ENCODE assay signal across 1 cellular context in the genomic region with DNA sequence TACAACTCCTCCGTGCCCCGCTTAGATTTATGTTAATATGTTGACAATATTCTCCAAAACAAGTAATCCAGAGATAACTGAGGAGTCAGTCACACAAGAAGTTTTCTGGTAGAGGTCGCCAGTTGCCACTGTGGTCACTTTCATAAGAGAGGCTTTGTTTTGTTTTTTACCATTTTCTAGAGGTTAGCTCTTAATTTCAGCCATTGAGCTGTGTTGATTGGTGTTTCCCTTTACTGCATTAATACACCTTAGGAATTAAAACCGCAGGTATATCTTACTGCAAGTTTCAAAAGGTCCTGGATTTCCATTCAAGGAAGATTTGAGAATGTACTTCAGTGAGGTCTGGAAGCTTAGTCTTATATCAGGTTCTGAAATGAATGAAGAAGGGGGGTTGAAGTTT.
TF ChIP-seq lines count a peak whose summit lies in the region.

No MANE protein-coding gene starts in this region.

TF ChIP-seq in HEK293, 187 proteins besides CTCF, POLR2A, EP300 and RAD21 (continued from another document):
- TF ChIP-seq, protein P1, sequence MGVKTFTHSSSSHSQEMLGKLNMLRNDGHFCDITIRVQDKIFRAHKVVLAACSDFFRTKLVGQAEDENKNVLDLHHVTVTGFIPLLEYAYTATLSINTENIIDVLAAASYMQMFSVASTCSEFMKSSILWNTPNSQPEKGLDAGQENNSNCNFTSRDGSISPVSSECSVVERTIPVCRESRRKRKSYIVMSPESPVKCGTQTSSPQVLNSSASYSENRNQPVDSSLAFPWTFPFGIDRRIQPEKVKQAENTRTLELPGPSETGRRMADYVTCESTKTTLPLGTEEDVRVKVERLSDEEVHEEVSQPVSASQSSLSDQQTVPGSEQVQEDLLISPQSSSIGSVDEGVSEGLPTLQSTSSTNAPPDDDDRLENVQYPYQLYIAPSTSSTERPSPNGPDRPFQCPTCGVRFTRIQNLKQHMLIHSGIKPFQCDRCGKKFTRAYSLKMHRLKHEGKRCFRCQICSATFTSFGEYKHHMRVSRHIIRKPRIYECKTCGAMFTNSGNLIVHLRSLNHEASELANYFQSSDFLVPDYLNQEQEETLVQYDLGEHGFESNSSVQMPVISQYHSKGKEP (tag by site-specific recombination; IDR thresholded peaks at IDR 0.05): no peak
- TF ChIP-seq ZNF433 (tag by site-specific recombination; IDR thresholded peaks at IDR 0.05; ENCODE audit: low read depth) (no peak), ZNF324 (tag by site-specific recombination; IDR thresholded peaks at IDR 0.05) (no peak), TRIM28 (IDR thresholded peaks at IDR 0.05; ENCODE audit: borderline replicate concordance, low read length) (no peak), HOXC10 (CRISPR knock-in tag; IDR thresholded peaks at IDR 0.05) (no peak), GLIS2 (tag by site-specific recombination; IDR thresholded peaks at IDR 0.05) (no peak), TCF7L2 (IDR thresholded peaks at IDR 0.05; ENCODE audit: borderline replicate concordance, low read depth, low read length) (no peak), ZNF549 (tag by site-specific recombination; IDR thresholded peaks at IDR 0.05) (no peak), ZNF48 (tag by site-specific recombination; IDR thresholded peaks at IDR 0.05) (no peak)
- TF ChIP-seq, protein P2, sequence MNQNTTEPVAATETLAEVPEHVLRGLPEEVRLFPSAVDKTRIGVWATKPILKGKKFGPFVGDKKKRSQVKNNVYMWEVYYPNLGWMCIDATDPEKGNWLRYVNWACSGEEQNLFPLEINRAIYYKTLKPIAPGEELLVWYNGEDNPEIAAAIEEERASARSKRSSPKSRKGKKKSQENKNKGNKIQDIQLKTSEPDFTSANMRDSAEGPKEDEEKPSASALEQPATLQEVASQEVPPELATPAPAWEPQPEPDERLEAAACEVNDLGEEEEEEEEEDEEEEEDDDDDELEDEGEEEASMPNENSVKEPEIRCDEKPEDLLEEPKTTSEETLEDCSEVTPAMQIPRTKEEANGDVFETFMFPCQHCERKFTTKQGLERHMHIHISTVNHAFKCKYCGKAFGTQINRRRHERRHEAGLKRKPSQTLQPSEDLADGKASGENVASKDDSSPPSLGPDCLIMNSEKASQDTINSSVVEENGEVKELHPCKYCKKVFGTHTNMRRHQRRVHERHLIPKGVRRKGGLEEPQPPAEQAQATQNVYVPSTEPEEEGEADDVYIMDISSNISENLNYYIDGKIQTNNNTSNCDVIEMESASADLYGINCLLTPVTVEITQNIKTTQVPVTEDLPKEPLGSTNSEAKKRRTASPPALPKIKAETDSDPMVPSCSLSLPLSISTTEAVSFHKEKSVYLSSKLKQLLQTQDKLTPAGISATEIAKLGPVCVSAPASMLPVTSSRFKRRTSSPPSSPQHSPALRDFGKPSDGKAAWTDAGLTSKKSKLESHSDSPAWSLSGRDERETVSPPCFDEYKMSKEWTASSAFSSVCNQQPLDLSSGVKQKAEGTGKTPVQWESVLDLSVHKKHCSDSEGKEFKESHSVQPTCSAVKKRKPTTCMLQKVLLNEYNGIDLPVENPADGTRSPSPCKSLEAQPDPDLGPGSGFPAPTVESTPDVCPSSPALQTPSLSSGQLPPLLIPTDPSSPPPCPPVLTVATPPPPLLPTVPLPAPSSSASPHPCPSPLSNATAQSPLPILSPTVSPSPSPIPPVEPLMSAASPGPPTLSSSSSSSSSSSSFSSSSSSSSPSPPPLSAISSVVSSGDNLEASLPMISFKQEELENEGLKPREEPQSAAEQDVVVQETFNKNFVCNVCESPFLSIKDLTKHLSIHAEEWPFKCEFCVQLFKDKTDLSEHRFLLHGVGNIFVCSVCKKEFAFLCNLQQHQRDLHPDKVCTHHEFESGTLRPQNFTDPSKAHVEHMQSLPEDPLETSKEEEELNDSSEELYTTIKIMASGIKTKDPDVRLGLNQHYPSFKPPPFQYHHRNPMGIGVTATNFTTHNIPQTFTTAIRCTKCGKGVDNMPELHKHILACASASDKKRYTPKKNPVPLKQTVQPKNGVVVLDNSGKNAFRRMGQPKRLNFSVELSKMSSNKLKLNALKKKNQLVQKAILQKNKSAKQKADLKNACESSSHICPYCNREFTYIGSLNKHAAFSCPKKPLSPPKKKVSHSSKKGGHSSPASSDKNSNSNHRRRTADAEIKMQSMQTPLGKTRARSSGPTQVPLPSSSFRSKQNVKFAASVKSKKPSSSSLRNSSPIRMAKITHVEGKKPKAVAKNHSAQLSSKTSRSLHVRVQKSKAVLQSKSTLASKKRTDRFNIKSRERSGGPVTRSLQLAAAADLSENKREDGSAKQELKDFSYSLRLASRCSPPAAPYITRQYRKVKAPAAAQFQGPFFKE (tag by site-specific recombination; IDR thresholded peaks at IDR 0.05; ENCODE audit: borderline replicate concordance): no peak
TF ChIP-seq in HEK293: peak in this region for 0.
